ENCODE assay signal across 14 cellular contexts in the genomic region with DNA sequence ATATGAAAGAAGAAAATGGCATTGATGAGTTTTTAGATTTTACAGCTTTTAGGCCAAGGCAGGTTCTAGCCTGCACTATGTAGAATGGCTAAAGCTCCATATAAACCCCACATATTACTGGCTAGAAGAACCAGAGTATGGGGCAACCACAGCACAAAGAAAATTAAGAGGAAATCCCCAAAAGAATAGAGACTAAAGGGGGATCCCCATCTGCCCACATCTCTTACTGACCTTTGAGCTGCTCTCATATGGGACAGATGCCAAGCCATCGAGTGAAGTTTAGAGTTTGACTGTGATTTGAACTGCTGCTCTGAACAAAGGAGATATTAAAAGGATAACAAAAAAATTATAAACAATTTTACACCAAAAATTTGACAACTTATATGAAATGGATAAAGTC.
A peak's percentile ranks its signal among the peaks of the same experiment; 100 is the strongest.
DNase-seq lines count a peak whose midpoint lies in the region; ATAC-seq and TF ChIP-seq lines count a peak whose summit lies in the region.
"Had no signal": no experiment of that assay in that cellular context is flagged by ENCODE, and none has a peak within 500 bp of the region (broad histone marks: within the 10 kb centered on the region; RNA-seq: fewer than 3 reads in every experiment).

No MANE protein-coding gene starts in this region.

- CTCF ChIA-PET in CD8-positive, alpha-beta T cell (lab: Charles Lee), result no interaction called here
- CTCF ChIA-PET in MCF 10A (lab: Yijun Ruan, JAX), result interaction anchor here (1.0 to 2.7 kb wide), 2 partner anchors 9 to 10 kb away, joined by 4 to 11 read pairs; no protein-coding TSS in a partner anchor

- no peaks in the 10 kb centered on the region for H3K9me3 ChIP-seq in liver (ENCODE audit: control insufficient read depth in 4 of 4, low read length in 3 of 4)
- no peaks in the 10 kb centered on the region for H3K9me3 ChIP-seq in CD8-positive, alpha-beta T cell (ENCODE audit: low read length)
- H3K9me3 ChIP-seq: SJSA1 had no signal

- H3K27ac Mint-ChIP-seq in CD8-positive, alpha-beta T cell, result no peak overlapping the region
- no peak overlapping the region for H3K27ac Mint-ChIP-seq in MCF 10A (ENCODE audit: low read depth, unreplicated experiment)
- H3K27ac Mint-ChIP-seq in progenitor cell of endocrine pancreas, result no peak overlapping the region
- H3K27ac Mint-ChIP-seq: GM23338 had no signal

- no peak overlapping the region for H3K4me3 ChIP-seq in liver (ENCODE audit: low read depth in 1 of 3, low read length in 3 of 3)
- H3K4me3 ChIP-seq in CD8-positive, alpha-beta T cell (ENCODE audit: low read depth, low read length), result no peak overlapping the region
- H3K4me3 ChIP-seq: GM23338, SJSA1 had no signal

- H3K4me1 ChIP-seq in liver (ENCODE audit: control insufficient read depth in 4 of 4, insufficient read depth in 4 of 4, low read length in 3 of 4), result peaks cover 0 to 5% (median 0%) of the 10 kb centered on the region in 4 donors
- H3K4me1 ChIP-seq in CD8-positive, alpha-beta T cell (ENCODE audit: insufficient read depth, low read length), result no peaks in the 10 kb centered on the region
- H3K4me1 ChIP-seq: SJSA1 had no signal

- TF ChIP-seq RAD21 in liver (IDR thresholded peaks at IDR 0.05), result no peak

- TF ChIP-seq CTCF in liver (IDR thresholded peaks at IDR 0.05; ENCODE audit: low read depth, low read length, missing input control) (no peak), MCF 10A (IDR thresholded peaks at IDR 0.05; ENCODE audit: unreplicated experiment) (no peak), progenitor cell of endocrine pancreas (IDR thresholded peaks at IDR 0.05; ENCODE audit: unreplicated experiment) (no peak)
- TF ChIP-seq CTCF in CD8-positive, alpha-beta T cell (IDR thresholded peaks at IDR 0.05), result no peak

- no peaks in the 10 kb centered on the region for H3K4me1 Mint-ChIP-seq in CD8-positive, alpha-beta T cell (ENCODE audit: low read depth)
- H3K4me1 Mint-ChIP-seq in MCF 10A (ENCODE audit: insufficient read depth, unreplicated experiment) (no peaks in the 10 kb centered on the region), progenitor cell of endocrine pancreas (ENCODE audit: low read depth) (no peaks in the 10 kb centered on the region)
- H3K4me1 Mint-ChIP-seq: GM23338 had no signal

- peaks cover 0 to 4% (median 2%) of the 10 kb centered on the region in 4 donors for H3K36me3 ChIP-seq in liver (ENCODE audit: control insufficient read depth in 4 of 4, insufficient read depth in 3 of 4, low read depth in 1 of 4, low read length in 3 of 4)
- H3K36me3 ChIP-seq in CD8-positive, alpha-beta T cell (ENCODE audit: insufficient read depth, low read length), result no peaks in the 10 kb centered on the region
- H3K36me3 ChIP-seq: SJSA1 had no signal

- intact Hi-C loops in CD8-positive, alpha-beta T cell (cut with DNase I, micrococcal nuclease), result no loop called here
- intact Hi-C loops in MCF 10A (cut with micrococcal nuclease), result loop anchor here (5.0 kb wide), 1 partner anchor 124 kb away; the partner anchor contains the start of gene WARS2

- H3K4me3 Mint-ChIP-seq in CD8-positive, alpha-beta T cell, result no peak overlapping the region
- H3K4me3 Mint-ChIP-seq in MCF 10A (ENCODE audit: unreplicated experiment), result no peak overlapping the region
- H3K4me3 Mint-ChIP-seq in progenitor cell of endocrine pancreas (ENCODE audit: low read depth), result no peak overlapping the region
- H3K4me3 Mint-ChIP-seq: GM23338 had no signal

- H3K9me3 Mint-ChIP-seq in CD8-positive, alpha-beta T cell, result no peaks in the 10 kb centered on the region
- H3K9me3 Mint-ChIP-seq in MCF 10A (ENCODE audit: unreplicated experiment), result no peaks in the 10 kb centered on the region
- H3K9me3 Mint-ChIP-seq in progenitor cell of endocrine pancreas (ENCODE audit: low read depth), result peaks cover 4% of the 10 kb centered on the region

- H3K27ac ChIP-seq in liver (ENCODE audit: low read depth in 1 of 2, low read length in 2 of 2), result no peak overlapping the region
- H3K27ac ChIP-seq in CD8-positive, alpha-beta T cell (ENCODE audit: low read depth, low read length), result no peak overlapping the region
- H3K27ac ChIP-seq: SJSA1 had no signal

- WGBS in liver, result 22% methylated on average over 1 of the region's 1 CpG

- H3K27me3 ChIP-seq in liver (ENCODE audit: control insufficient read depth in 4 of 4, insufficient read depth in 4 of 4, low read length in 3 of 4), result no peaks in the 10 kb centered on the region
- H3K27me3 ChIP-seq in CD8-positive, alpha-beta T cell (ENCODE audit: insufficient read depth, low read length), result no peaks in the 10 kb centered on the region

- no peak overlapping the region for H3K9ac ChIP-seq in liver (ENCODE audit: low read depth in 1 of 2, low read length in 2 of 2)

- POLR2A ChIA-PET in CD8-positive, alpha-beta T cell (lab: Charles Lee), result interaction anchor here (0.6 kb wide), 1 partner anchor 78 kb away, joined by 3 read pairs; no protein-coding TSS in a partner anchor
- POLR2A ChIA-PET in MCF 10A (lab: Yijun Ruan, JAX), result no interaction called here

- H3K36me3 Mint-ChIP-seq in CD8-positive, alpha-beta T cell, result no peaks in the 10 kb centered on the region
- H3K36me3 Mint-ChIP-seq in MCF 10A (ENCODE audit: insufficient read depth, unreplicated experiment) (no peaks in the 10 kb centered on the region), progenitor cell of endocrine pancreas (ENCODE audit: insufficient read depth) (no peaks in the 10 kb centered on the region)

- peak; percentile 94 for ATAC-seq in GM18909 (IDR thresholded peaks at IDR 0.05; ENCODE audit: poor library complexity, unreplicated experiment)
- peak; percentile 94 for ATAC-seq in GM21529 (IDR thresholded peaks at IDR 0.05; ENCODE audit: unreplicated experiment)
- ATAC-seq in HG03097 (IDR thresholded peaks at IDR 0.05; ENCODE audit: low FRiP score, unreplicated experiment), result peak; percentile 90
- no peak for ATAC-seq in CD8-positive, alpha-beta T cell
- ATAC-seq: GM23338 had no signal

- BruUV-seq in MCF 10A (replicated peaks; lab: Mats Ljungman, UMichigan), result no TSS peak

- DNase-seq in CD8-positive, alpha-beta T cell, result no peak
- no peak for DNase-seq in NCI-H1417 treated with DMSO at 0.1 percent for 48 hours (lab: John Stamatoyannopoulos, UW)
- no peak for DNase-seq in MCF 10A (ENCODE audit: unreplicated experiment)
- DNase-seq in progenitor cell of endocrine pancreas (ENCODE audit: low spot score, unreplicated experiment), result no peak
- DNase-seq: activated CD4-positive, alpha-beta T cell treated with anti-CD3 and anti-CD28 coated beads for 48 hours; effector CD4-positive, alpha-beta T cell; head of caudate nucleus; NCI-H524 treated with DMSO at 0.1 percent for 48 hours had no signal

- peaks cover 8% of the 10 kb centered on the region for H3K27me3 Mint-ChIP-seq in CD8-positive, alpha-beta T cell (ENCODE audit: low read depth)
- H3K27me3 Mint-ChIP-seq in MCF 10A (ENCODE audit: insufficient read depth, unreplicated experiment), result no peaks in the 10 kb centered on the region
- H3K27me3 Mint-ChIP-seq in progenitor cell of endocrine pancreas, result no peaks in the 10 kb centered on the region

TF ChIP-seq in liver, 16 proteins besides CTCF, POLR2A, EP300 and RAD21:
- TF ChIP-seq TAF1 (conservative IDR thresholded peaks at IDR 0.05), result no peak
- TF ChIP-seq HNF4A (conservative IDR thresholded peaks at IDR 0.05), result peak; percentile 32 to 53
- TF ChIP-seq SP1 (IDR thresholded peaks at IDR 0.05), result peak; percentile 6
